19 cellular contexts compared by ENCODE assay signal in the genomic region with DNA sequence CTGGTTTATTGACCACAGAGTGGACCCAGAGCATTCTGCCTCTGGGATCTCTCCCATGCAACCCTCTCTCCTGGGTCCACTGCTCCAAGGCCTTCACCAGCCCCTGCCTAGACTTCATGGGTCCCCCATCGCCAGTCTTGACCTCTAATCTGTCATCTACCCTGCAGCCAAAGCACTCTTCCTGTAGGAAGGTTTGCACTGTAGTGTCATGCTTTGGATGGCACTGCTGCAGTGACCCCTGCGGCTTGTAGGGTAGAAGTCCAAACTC. TPM values are rescaled to one million over a fixed set of nuclear protein-coding genes. Genes with fewer than 3 reads are reported as not detected.
A peak's percentile ranks its signal among the peaks of the same experiment; 100 is the strongest.
DNase-seq lines count a peak whose midpoint lies in the region; ATAC-seq, FAIRE-seq and TF ChIP-seq lines count a peak whose summit lies in the region.
"Had no signal": no experiment of that assay in that cellular context is flagged by ENCODE, and none has a peak within 500 bp of the region (broad histone marks: within the 10 kb centered on the region; RNA-seq: fewer than 3 reads in every experiment).

No MANE protein-coding gene starts in this region.

- ATAC-seq in HG02642 (IDR thresholded peaks at IDR 0.05; ENCODE audit: poor library complexity, unreplicated experiment) = no peak

- H3K79me2 ChIP-seq in neural progenitor cell (ENCODE audit: low read depth) = no peaks in the 10 kb centered on the region

- H3K27me3 ChIP-seq in neural progenitor cell = no peaks in the 10 kb centered on the region

- H3K4me3 ChIP-seq in neural progenitor cell = no peak overlapping the region

- H4K20me1 ChIP-seq in neural progenitor cell (ENCODE audit: low read depth) = no peaks in the 10 kb centered on the region

- no peaks in the 10 kb centered on the region for H3K9me3 ChIP-seq in neural progenitor cell (ENCODE audit: low read depth)
- H3K9me3 ChIP-seq: Caco-2 had no signal

- no peak for TF ChIP-seq POLR2A in GM12892 (IDR thresholded peaks at IDR 0.05; ENCODE audit: low read depth, low read length)

- no peaks in the 10 kb centered on the region for H3K36me3 ChIP-seq in neural progenitor cell

- POLR2A ChIA-PET in activated CD4-positive, alpha-beta memory T cell treated with anti-CD3 and anti-CD28 coated beads, Interleukin-2, amount 10 ng/mL, durations not matched to agents 7 days and 5 days (lab: Charles Lee) = no interaction called here
- POLR2A ChIA-PET in activated CD4-positive, alpha-beta memory T cell treated with anti-CD3 and anti-CD28 coated beads for 36 hours (lab: Charles Lee) = no interaction called here

- H3F3A ChIP-seq in neural progenitor cell (ENCODE audit: low read depth) = no peaks in the 10 kb centered on the region

- no peaks in the 10 kb centered on the region for H3K4me1 ChIP-seq in neural progenitor cell
- H3K4me1 ChIP-seq: Caco-2 had no signal

- H3K4me2 ChIP-seq in neural progenitor cell = no peak overlapping the region

- peak; percentile 13 for DNase-seq in activated CD4-positive, alpha-beta memory T cell treated with anti-CD3 and anti-CD28 coated beads, Interleukin-2, amount 10 ng/mL, durations not matched to agents 7 days and 5 days
- no peak for DNase-seq in activated CD4-positive, alpha-beta memory T cell treated with anti-CD3 and anti-CD28 coated beads for 36 hours
- no peak for DNase-seq in GM12892 (ENCODE audit: insufficient read length)
- DNase-seq in neural progenitor cell (ENCODE audit: low spot score) = no peak
- DNase-seq in activated effector memory CD4-positive, alpha-beta T cell treated with Interleukin-2 at 50 U/mL for 16 hours = no peak
- DNase-seq in NCI-H146 (lab: John Stamatoyannopoulos, UW) = no peak
- DNase-seq: DMS53; KBM-7; NCI-H1048; NCI-H2227 treated with DMSO at 0.1 percent for 48 hours; NCI-H524 treated with DMSO at 0.1 percent for 48 hours; NK-92 treated with Interleukin-12 subunit alpha and Interleukin-12 subunit beta, amount 100 ng/mL, for 24 hours had no signal

- CTCF ChIA-PET in activated CD4-positive, alpha-beta memory T cell treated with anti-CD3 and anti-CD28 coated beads, Interleukin-2, amount 10 ng/mL, durations not matched to agents 7 days and 5 days (lab: Charles Lee) = no interaction called here
- CTCF ChIA-PET in activated CD4-positive, alpha-beta memory T cell treated with anti-CD3 and anti-CD28 coated beads for 36 hours (lab: Charles Lee) = interaction anchor here (1.6 to 1.9 kb wide), 2 partner anchors 14 to 73 kb away, joined by 4 to 6 read pairs; no protein-coding TSS in a partner anchor

- H3K27me3 Mint-ChIP-seq in activated CD4-positive, alpha-beta memory T cell treated with anti-CD3 and anti-CD28 coated beads, Interleukin-2, amount 10 ng/mL, durations not matched to agents 7 days and 5 days = peaks cover 33% of the 10 kb centered on the region
- H3K27me3 Mint-ChIP-seq in activated CD4-positive, alpha-beta memory T cell treated with anti-CD3 and anti-CD28 coated beads for 36 hours = peaks cover 6% of the 10 kb centered on the region
- no peaks in the 10 kb centered on the region for H3K27me3 Mint-ChIP-seq in dendritic cell treated with granulocyte-macrophage colony-stimulating factor and Interleukin-4, amounts not matched to agents 40 ng/mL and 50 ng/mL, for 4 days
- peaks cover 11% of the 10 kb centered on the region for H3K27me3 Mint-ChIP-seq in neural progenitor cell (ENCODE audit: insufficient read depth, low read depth)

- no peaks in the 10 kb centered on the region for H3K36me3 Mint-ChIP-seq in activated CD4-positive, alpha-beta memory T cell treated with anti-CD3 and anti-CD28 coated beads, Interleukin-2, amount 10 ng/mL, durations not matched to agents 7 days and 5 days (ENCODE audit: low read depth)
- H3K36me3 Mint-ChIP-seq in activated CD4-positive, alpha-beta memory T cell treated with anti-CD3 and anti-CD28 coated beads for 36 hours = no peaks in the 10 kb centered on the region
- no peaks in the 10 kb centered on the region for H3K36me3 Mint-ChIP-seq in dendritic cell treated with granulocyte-macrophage colony-stimulating factor and Interleukin-4, amounts not matched to agents 40 ng/mL and 50 ng/mL, for 4 days (ENCODE audit: low read depth)
- H3K36me3 Mint-ChIP-seq in neural progenitor cell = no peaks in the 10 kb centered on the region

- no peak overlapping the region for H3K27ac ChIP-seq in neural progenitor cell
- H3K27ac ChIP-seq: HL-60, RWPE1 had no signal

- H2AFZ ChIP-seq in neural progenitor cell (replicated peaks) = no peak overlapping the region

- H3K4me1 Mint-ChIP-seq in activated CD4-positive, alpha-beta memory T cell treated with anti-CD3 and anti-CD28 coated beads, Interleukin-2, amount 10 ng/mL, durations not matched to agents 7 days and 5 days = peaks cover 3% of the 10 kb centered on the region
- no peaks in the 10 kb centered on the region for H3K4me1 Mint-ChIP-seq in activated CD4-positive, alpha-beta memory T cell treated with anti-CD3 and anti-CD28 coated beads for 36 hours (ENCODE audit: low read depth)
- peaks cover 20% of the 10 kb centered on the region for H3K4me1 Mint-ChIP-seq in dendritic cell treated with granulocyte-macrophage colony-stimulating factor and Interleukin-4, amounts not matched to agents 40 ng/mL and 50 ng/mL, for 4 days (ENCODE audit: low read depth)
- H3K4me1 Mint-ChIP-seq in neural progenitor cell = no peaks in the 10 kb centered on the region

- no peak overlapping the region for H3K27ac Mint-ChIP-seq in activated CD4-positive, alpha-beta memory T cell treated with anti-CD3 and anti-CD28 coated beads, Interleukin-2, amount 10 ng/mL, durations not matched to agents 7 days and 5 days
- no peak overlapping the region for H3K27ac Mint-ChIP-seq in activated CD4-positive, alpha-beta memory T cell treated with anti-CD3 and anti-CD28 coated beads for 36 hours
- H3K27ac Mint-ChIP-seq in dendritic cell treated with granulocyte-macrophage colony-stimulating factor and Interleukin-4, amounts not matched to agents 40 ng/mL and 50 ng/mL, for 4 days = peak overlapping the region; percentile 9
- no peak overlapping the region for H3K27ac Mint-ChIP-seq in neural progenitor cell

- intact Hi-C loops in activated CD4-positive, alpha-beta memory T cell treated with anti-CD3 and anti-CD28 coated beads for 36 hours (cut with micrococcal nuclease) = no loop called here
- intact Hi-C loops in dendritic cell treated with granulocyte-macrophage colony-stimulating factor and Interleukin-4, amounts not matched to agents 40 ng/mL and 50 ng/mL, for 4 days (cut with micrococcal nuclease) = no loop called here

- TF ChIP-seq CTCF in neural progenitor cell (IDR thresholded peaks at IDR 0.05) = no peak

- H3K9ac ChIP-seq in neural progenitor cell = no peak overlapping the region

- no peaks in the 10 kb centered on the region for H3K9me3 Mint-ChIP-seq in activated CD4-positive, alpha-beta memory T cell treated with anti-CD3 and anti-CD28 coated beads, Interleukin-2, amount 10 ng/mL, durations not matched to agents 7 days and 5 days
- H3K9me3 Mint-ChIP-seq in activated CD4-positive, alpha-beta memory T cell treated with anti-CD3 and anti-CD28 coated beads for 36 hours = no peaks in the 10 kb centered on the region
- no peaks in the 10 kb centered on the region for H3K9me3 Mint-ChIP-seq in dendritic cell treated with granulocyte-macrophage colony-stimulating factor and Interleukin-4, amounts not matched to agents 40 ng/mL and 50 ng/mL, for 4 days
- H3K9me3 Mint-ChIP-seq in neural progenitor cell = no peaks in the 10 kb centered on the region

- FAIRE-seq in GM12892 (lab: Jason Lieb, UNC) = peak; percentile 57
- FAIRE-seq: A204.1, GM19239 had no signal

- H3K4me3 Mint-ChIP-seq in activated CD4-positive, alpha-beta memory T cell treated with anti-CD3 and anti-CD28 coated beads, Interleukin-2, amount 10 ng/mL, durations not matched to agents 7 days and 5 days = no peak overlapping the region
- no peak overlapping the region for H3K4me3 Mint-ChIP-seq in activated CD4-positive, alpha-beta memory T cell treated with anti-CD3 and anti-CD28 coated beads for 36 hours
- no peak overlapping the region for H3K4me3 Mint-ChIP-seq in dendritic cell treated with granulocyte-macrophage colony-stimulating factor and Interleukin-4, amounts not matched to agents 40 ng/mL and 50 ng/mL, for 4 days
- H3K4me3 Mint-ChIP-seq in neural progenitor cell = peak overlapping the region; percentile 15

RNA-seq across cellular contexts. Expression of a gene that starts 41.7 kb away (rescaled TPM):
- under 1 TPM; 0.13 to 0.18 TPM for total RNA-seq in activated CD4-positive, alpha-beta memory T cell treated with anti-CD3 and anti-CD28 coated beads, Interleukin-2, amount 10 ng/mL, durations not matched to agents 7 days and 5 days
- total RNA-seq in activated CD4-positive, alpha-beta memory T cell treated with anti-CD3 and anti-CD28 coated beads for 36 hours = under 1 TPM; 0.14 to 0.58 TPM
- polyA plus RNA-seq in GM12892 (2012; ENCODE audit: missing spikeins) = 1.2 TPM
- 0.03 TPM in 1 of 2 replicates, not detected in the other for total RNA-seq in neural progenitor cell (ENCODE audit: low replicate concordance)

RNA-seq across cellular contexts. Expression of a gene that starts 50.9 kb away (rescaled TPM):
- total RNA-seq in activated CD4-positive, alpha-beta memory T cell treated with anti-CD3 and anti-CD28 coated beads, Interleukin-2, amount 10 ng/mL, durations not matched to agents 7 days and 5 days = 10 to 100 TPM; 40.8 to 43.3 TPM
- total RNA-seq in activated CD4-positive, alpha-beta memory T cell treated with anti-CD3 and anti-CD28 coated beads for 36 hours = 10 to 100 TPM; 57.0 to 57.1 TPM
- polyA plus RNA-seq in GM12892 (2012; ENCODE audit: missing spikeins) = 42.4 TPM
- 77.8 and 115 TPM in 2 replicates for total RNA-seq in neural progenitor cell (ENCODE audit: low replicate concordance)
